23 cellular contexts compared by ENCODE assay signal in genomic region chr3:157961665-157962064, GRCh38.
"Had no signal": no experiment of that assay in that cellular context is flagged by ENCODE, and none has a peak within 500 bp of the region (broad histone marks: within the 10 kb centered on the region; RNA-seq: fewer than 3 reads in every experiment).

No MANE protein-coding gene starts in this region.

- H3K9me3 ChIP-seq: colonic mucosa, esophagus muscularis mucosa, esophagus squamous epithelium, gastrocnemius medialis, gastroesophageal sphincter, heart left ventricle, heart right ventricle had no signal

- H3K27ac ChIP-seq: colonic mucosa, coronary artery, dorsolateral prefrontal cortex, epithelial cell of prostate, esophagus muscularis mucosa, esophagus squamous epithelium, foreskin keratinocyte, gastrocnemius medialis, gastroesophageal sphincter, heart left ventricle, heart right ventricle had no signal

- DNase-seq: colonic mucosa; cortex of kidney; dermis blood vessel endothelial cell; dorsolateral prefrontal cortex; effector CD4-positive, alpha-beta T cell; effector CD8-positive, alpha-beta T cell; effector memory CD4-positive, alpha-beta T cell; effector memory CD8-positive, alpha-beta T cell; endodermal cell; esophagus squamous epithelium; foreskin fibroblast; foreskin keratinocyte; foreskin melanocyte; gastrocnemius medialis; glutamatergic neuron; head of caudate nucleus; heart left ventricle; heart right ventricle had no signal

- H3K4me3 ChIP-seq: colonic mucosa, coronary artery, dorsolateral prefrontal cortex, esophagus muscularis mucosa, esophagus squamous epithelium, gastrocnemius medialis, gastroesophageal sphincter, heart left ventricle, heart right ventricle had no signal

- H3K36me3 ChIP-seq: colonic mucosa, esophagus muscularis mucosa, esophagus squamous epithelium, gastrocnemius medialis, gastroesophageal sphincter, heart left ventricle, heart right ventricle had no signal

- H3K27me3 ChIP-seq: colonic mucosa, esophagus muscularis mucosa, esophagus squamous epithelium, gastrocnemius medialis had no signal

- ATAC-seq: effector memory CD8-positive, alpha-beta T cell; esophagus mucosa; foreskin keratinocyte; gastrocnemius medialis; gastroesophageal sphincter; heart left ventricle; heart right ventricle had no signal

- H3K4me1 ChIP-seq: colonic mucosa, esophagus muscularis mucosa, esophagus squamous epithelium, foreskin keratinocyte, gastrocnemius medialis, gastroesophageal sphincter, heart left ventricle, heart right ventricle had no signal
